Comparison of ENCODE assay signal across 1 cellular context in genomic region chr13:110561335-110562033, GRCh38.
TF ChIP-seq lines count a peak whose summit lies in the region.

A gene with protein sequence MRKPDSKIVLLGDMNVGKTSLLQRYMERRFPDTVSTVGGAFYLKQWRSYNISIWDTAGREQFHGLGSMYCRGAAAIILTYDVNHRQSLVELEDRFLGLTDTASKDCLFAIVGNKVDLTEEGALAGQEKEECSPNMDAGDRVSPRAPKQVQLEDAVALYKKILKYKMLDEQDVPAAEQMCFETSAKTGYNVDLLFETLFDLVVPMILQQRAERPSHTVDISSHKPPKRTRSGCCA (minus strand): TSS chr13:110561722. CDS start chr13:110561519, 203 bp downstream.

TF ChIP-seq in GM23338, 12 proteins besides CTCF, POLR2A, EP300 and RAD21 (continued from another document):
- TF ChIP-seq ZNF462 (CRISPR knock-in tag; IDR thresholded peaks at IDR 0.05) (no peak), JUNB (IDR thresholded peaks at IDR 0.05; ENCODE audit: unreplicated experiment) (no peak), CREB1 (CRISPR knock-in tag; IDR thresholded peaks at IDR 0.05; ENCODE audit: low read depth) (0 out of 2 replicates have a peak, but pooled peaks have one; percentile 5), POLR2AphosphoS5 (IDR thresholded peaks at IDR 0.05; ENCODE audit: low read depth) (peak; percentile 83)
